ENCODE assay signal across 1 cellular context in genomic region chr19:17512574-17512939, GRCh38.
TF ChIP-seq lines count a peak whose summit lies in the region.

No MANE protein-coding gene starts in this region.

TF ChIP-seq in HEK293, 187 proteins besides CTCF, POLR2A, EP300 and RAD21 (continued from another document):
- TF ChIP-seq ZNF148 (tag by site-specific recombination; IDR thresholded peaks at IDR 0.05; ENCODE audit: borderline replicate concordance) (no peak), ZNF623 (tag by site-specific recombination; IDR thresholded peaks at IDR 0.05) (no peak), ZNF571 (tag by site-specific recombination; IDR thresholded peaks at IDR 0.05) (no peak), ZNF514 (tag by site-specific recombination; IDR thresholded peaks at IDR 0.05) (no peak), ZSCAN23 (tag by site-specific recombination; IDR thresholded peaks at IDR 0.05) (no peak)
TF ChIP-seq in HEK293: peak in this region for 0.
